Comparison of ENCODE assay signal across 26 cellular contexts in genomic region chr7:28276303-28276702, GRCh38.
"Had no signal": no experiment of that assay in that cellular context is flagged by ENCODE, and none has a peak within 500 bp of the region (broad histone marks: within the 10 kb centered on the region; RNA-seq: fewer than 3 reads in every experiment).

No MANE protein-coding gene starts in this region.

- H3K4me3 ChIP-seq: esophagus squamous epithelium, heart left ventricle had no signal

- H3K4me1 ChIP-seq: esophagus squamous epithelium had no signal

- H3K9me3 ChIP-seq: esophagus squamous epithelium, heart left ventricle had no signal

- ATAC-seq: activated CD4-positive, alpha-beta T cell treated with anti-CD3 and anti-CD28 coated beads for 36 hours; activated CD8-positive, alpha-beta memory T cell treated with anti-CD3 and anti-CD28 coated beads, Interleukin-2, amount 10 ng/mL, durations not matched to agents 7 days and 5 days; activated CD8-positive, alpha-beta T cell treated with anti-CD3 and anti-CD28 coated beads, Interleukin-2, amount 10 ng/mL, durations not matched to agents 7 days and 5 days; activated naive CD8-positive, alpha-beta T cell treated with anti-CD3 and anti-CD28 coated beads, Interleukin-2, amount 50 U/mL, for 24 hours; heart left ventricle had no signal

- DNase-seq: activated CD4-positive, alpha-beta memory T cell treated with anti-CD3 and anti-CD28 coated beads for 36 hours; activated CD4-positive, alpha-beta T cell treated with anti-CD3 and anti-CD28 coated beads for 36 hours; activated CD4-positive, alpha-beta T cell treated with anti-CD3 and anti-CD28 coated beads, Interleukin-2, amount 10 ng/mL, durations not matched to agents 24 days and 14 days; activated CD4-positive, CD25-positive, alpha-beta regulatory T cell; activated CD4-positive, CD25-positive, alpha-beta regulatory T cell treated with anti-CD3 and anti-CD28 coated beads, Interleukin-2, amount 50 U/mL, for 72 hours; activated CD8-positive, alpha-beta memory T cell treated with anti-CD3 and anti-CD28 coated beads, Interleukin-2, amount 10 ng/mL, durations not matched to agents 7 days and 5 days; activated CD8-positive, alpha-beta memory T cell treated with anti-CD3 and anti-CD28 coated beads, Interleukin-2, amount 50 U/mL, for 4 hours; activated CD8-positive, alpha-beta T cell treated with anti-CD3 and anti-CD28 coated beads, Interleukin-2, amount 10 ng/mL, durations not matched to agents 7 days and 5 days; activated effector memory CD4-positive, alpha-beta T cell treated with anti-CD3 and anti-CD28 coated beads, Interleukin-2, amount 50 U/mL, for 16 hours; activated naive CD4-positive, alpha-beta T cell treated with anti-CD3 and anti-CD28 coated beads for 36 hours; activated naive CD8-positive, alpha-beta T cell treated with anti-CD3 and anti-CD28 coated beads for 36 hours; activated naive CD8-positive, alpha-beta T cell treated with anti-CD3 and anti-CD28 coated beads, Interleukin-2, amount 50 U/mL, for 24 hours; activated T-cell treated with anti-CD3 and anti-CD28 coated beads, Interleukin-2, amount 50 U/mL, for 1 hour; activated T-cell treated with anti-CD3 and anti-CD28 coated beads, Interleukin-2, amount 50 U/mL, for 48 hours; amniotic stem cell; anterior cingulate cortex; brain microvascular endothelial cell; caudate nucleus; cortex of kidney; dermis blood vessel endothelial cell; effector CD8-positive, alpha-beta T cell; esophagus squamous epithelium; foreskin fibroblast; glutamatergic neuron; heart left ventricle; T-helper 2 cell had no signal

- H3K36me3 ChIP-seq: brain microvascular endothelial cell, esophagus squamous epithelium, heart left ventricle had no signal

- H3K27me3 ChIP-seq: brain microvascular endothelial cell, esophagus squamous epithelium, heart left ventricle had no signal
